Comparison of ENCODE assay signal across 11 cellular contexts in the genomic region with DNA sequence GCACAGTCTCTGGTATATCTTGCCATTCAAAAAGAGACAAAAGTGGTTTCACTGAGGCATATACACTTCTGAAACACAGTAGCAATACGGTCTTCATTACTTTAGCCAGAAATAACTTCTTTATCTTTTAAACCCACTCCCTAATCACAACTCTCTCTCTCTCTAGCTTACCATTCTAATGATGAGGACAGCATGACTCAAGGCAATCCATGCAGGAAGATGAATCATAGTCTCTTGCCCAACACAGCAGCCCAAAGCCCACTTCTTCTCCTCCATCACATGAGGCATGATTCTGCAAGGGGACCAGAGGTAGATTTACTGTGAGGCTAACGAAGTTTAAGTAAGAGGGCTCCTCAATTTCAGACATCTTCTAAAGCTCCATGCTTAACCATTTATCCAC.
DNase-seq lines count a peak whose midpoint lies in the region; ATAC-seq and TF ChIP-seq lines count a peak whose summit lies in the region.
"Had no signal": no experiment of that assay in that cellular context is flagged by ENCODE, and none has a peak within 500 bp of the region (broad histone marks: within the 10 kb centered on the region; RNA-seq: fewer than 3 reads in every experiment).

No MANE protein-coding gene starts in this region.

- H3K27ac ChIP-seq in RWPE1, result no peak overlapping the region
- H3K27ac ChIP-seq: BLaER1, dorsolateral prefrontal cortex had no signal

- H3K4me1 Mint-ChIP-seq in activated CD8-positive, alpha-beta T cell treated with anti-CD3 and anti-CD28 coated beads for 36 hours (ENCODE audit: low read depth), result no peaks in the 10 kb centered on the region
- no peaks in the 10 kb centered on the region for H3K4me1 Mint-ChIP-seq in activated CD8-positive, alpha-beta T cell treated with anti-CD3 and anti-CD28 coated beads, Interleukin-2, amount 10 ng/mL, durations not matched to agents 7 days and 5 days (ENCODE audit: low read depth)
- H3K4me1 Mint-ChIP-seq in stimulated activated memory B cell treated with anti-CD40 and anti-IgM and Interleukin-4, amounts not matched to agents 10 μg/mL and 1 μg/mL and 100 μg/mL, for 72 hours, result no peaks in the 10 kb centered on the region
- H3K4me1 Mint-ChIP-seq: IgD-negative memory B cell had no signal

- no peak overlapping the region for H3K27ac Mint-ChIP-seq in activated CD8-positive, alpha-beta T cell treated with anti-CD3 and anti-CD28 coated beads for 36 hours
- no peak overlapping the region for H3K27ac Mint-ChIP-seq in activated CD8-positive, alpha-beta T cell treated with anti-CD3 and anti-CD28 coated beads, Interleukin-2, amount 10 ng/mL, durations not matched to agents 7 days and 5 days
- H3K27ac Mint-ChIP-seq in stimulated activated memory B cell treated with anti-CD40 and anti-IgM and Interleukin-4, amounts not matched to agents 10 μg/mL and 1 μg/mL and 100 μg/mL, for 72 hours, result no peak overlapping the region
- H3K27ac Mint-ChIP-seq: IgD-negative memory B cell had no signal

- TF ChIP-seq CTCF in activated CD8-positive, alpha-beta T cell treated with anti-CD3 and anti-CD28 coated beads for 36 hours (IDR thresholded peaks at IDR 0.05), result no peak
- no peak for TF ChIP-seq CTCF in RWPE1 (conservative IDR thresholded peaks at IDR 0.05; ENCODE audit: low read depth)

- no peaks in the 10 kb centered on the region for H3K36me3 Mint-ChIP-seq in activated CD8-positive, alpha-beta T cell treated with anti-CD3 and anti-CD28 coated beads for 36 hours (ENCODE audit: low read depth)
- no peaks in the 10 kb centered on the region for H3K36me3 Mint-ChIP-seq in activated CD8-positive, alpha-beta T cell treated with anti-CD3 and anti-CD28 coated beads, Interleukin-2, amount 10 ng/mL, durations not matched to agents 7 days and 5 days (ENCODE audit: low read depth)
- no peaks in the 10 kb centered on the region for H3K36me3 Mint-ChIP-seq in stimulated activated memory B cell treated with anti-CD40 and anti-IgM and Interleukin-4, amounts not matched to agents 10 μg/mL and 1 μg/mL and 100 μg/mL, for 72 hours

- CTCF ChIA-PET in activated CD8-positive, alpha-beta T cell treated with anti-CD3 and anti-CD28 coated beads for 36 hours (lab: Charles Lee), result no interaction called here
- CTCF ChIA-PET in activated CD8-positive, alpha-beta T cell treated with anti-CD3 and anti-CD28 coated beads, Interleukin-2, amount 10 ng/mL, durations not matched to agents 7 days and 5 days (lab: Charles Lee), result no interaction called here
- CTCF ChIA-PET in RWPE1 (lab: Yijun Ruan, JAX), result interaction anchor here (0.6 to 1.0 kb wide), 6 partner anchors 13 to 1839 kb away, joined by 3 to 6 read pairs (median 3); no protein-coding TSS in a partner anchor

- peaks cover 9% of the 10 kb centered on the region for H3K27me3 Mint-ChIP-seq in activated CD8-positive, alpha-beta T cell treated with anti-CD3 and anti-CD28 coated beads for 36 hours
- peaks cover 7% of the 10 kb centered on the region for H3K27me3 Mint-ChIP-seq in activated CD8-positive, alpha-beta T cell treated with anti-CD3 and anti-CD28 coated beads, Interleukin-2, amount 10 ng/mL, durations not matched to agents 7 days and 5 days (ENCODE audit: low read depth)
- H3K27me3 Mint-ChIP-seq in stimulated activated memory B cell treated with anti-CD40 and anti-IgM and Interleukin-4, amounts not matched to agents 10 μg/mL and 1 μg/mL and 100 μg/mL, for 72 hours, result no peaks in the 10 kb centered on the region

- DNase-seq in activated CD8-positive, alpha-beta T cell treated with anti-CD3 and anti-CD28 coated beads for 36 hours, result peak; percentile 7
- DNase-seq in activated CD8-positive, alpha-beta T cell treated with anti-CD3 and anti-CD28 coated beads, Interleukin-2, amount 10 ng/mL, durations not matched to agents 7 days and 5 days, result no peak
- DNase-seq in RWPE1 (ENCODE audit: low spot score) (peak; percentile 96), fibroblast of peridontal ligament (ENCODE audit: extremely low read depth) (peak; percentile 87), stromal cell of bone marrow (ENCODE audit: low read depth) (peak; percentile 79)
- DNase-seq in stimulated activated CD4-positive, alpha-beta T cell treated with anti-CD3 and anti-CD28 coated beads, Interleukin-2, amount 100 ng/mL, for 48 hours, result no peak
- DNase-seq: dorsolateral prefrontal cortex had no signal

- no peak overlapping the region for H3K4me3 Mint-ChIP-seq in activated CD8-positive, alpha-beta T cell treated with anti-CD3 and anti-CD28 coated beads for 36 hours
- H3K4me3 Mint-ChIP-seq in activated CD8-positive, alpha-beta T cell treated with anti-CD3 and anti-CD28 coated beads, Interleukin-2, amount 10 ng/mL, durations not matched to agents 7 days and 5 days, result no peak overlapping the region
- no peak overlapping the region for H3K4me3 Mint-ChIP-seq in stimulated activated memory B cell treated with anti-CD40 and anti-IgM and Interleukin-4, amounts not matched to agents 10 μg/mL and 1 μg/mL and 100 μg/mL, for 72 hours
- H3K4me3 Mint-ChIP-seq: IgD-negative memory B cell had no signal

- intact Hi-C loops in activated CD8-positive, alpha-beta T cell treated with anti-CD3 and anti-CD28 coated beads for 36 hours (cut with micrococcal nuclease), result no loop called here

- H3K9me3 Mint-ChIP-seq in activated CD8-positive, alpha-beta T cell treated with anti-CD3 and anti-CD28 coated beads for 36 hours, result no peaks in the 10 kb centered on the region
- H3K9me3 Mint-ChIP-seq in activated CD8-positive, alpha-beta T cell treated with anti-CD3 and anti-CD28 coated beads, Interleukin-2, amount 10 ng/mL, durations not matched to agents 7 days and 5 days (ENCODE audit: insufficient read depth), result no peaks in the 10 kb centered on the region
- H3K9me3 Mint-ChIP-seq in stimulated activated memory B cell treated with anti-CD40 and anti-IgM and Interleukin-4, amounts not matched to agents 10 μg/mL and 1 μg/mL and 100 μg/mL, for 72 hours, result no peaks in the 10 kb centered on the region

- POLR2A ChIA-PET in activated CD8-positive, alpha-beta T cell treated with anti-CD3 and anti-CD28 coated beads for 36 hours (lab: Charles Lee), result no interaction called here
- POLR2A ChIA-PET in activated CD8-positive, alpha-beta T cell treated with anti-CD3 and anti-CD28 coated beads, Interleukin-2, amount 10 ng/mL, durations not matched to agents 7 days and 5 days (lab: Charles Lee), result no interaction called here
- POLR2A ChIA-PET in RWPE1 (lab: Yijun Ruan, JAX; ENCODE audit: low non-redundant PET), result no interaction called here

- ATAC-seq in activated CD8-positive, alpha-beta T cell treated with anti-CD3 and anti-CD28 coated beads for 36 hours, result peak; percentile 66
- no peak for ATAC-seq in activated CD8-positive, alpha-beta T cell treated with anti-CD3 and anti-CD28 coated beads, Interleukin-2, amount 10 ng/mL, durations not matched to agents 7 days and 5 days
- ATAC-seq in GM21619 (IDR thresholded peaks at IDR 0.05; ENCODE audit: unreplicated experiment), result no peak
- ATAC-seq in stimulated activated memory B cell treated with anti-CD40 and anti-IgM and Interleukin-4, amounts not matched to agents 10 μg/mL and 1 μg/mL and 100 μg/mL, for 72 hours, result no peak

Comparison
In these comparisons a context has a peak if more than half of its experiments do, and no peak if none do; other contexts are left out.
1. DNase-seq: peak in activated CD8-positive, alpha-beta T cell treated with anti-CD3 and anti-CD28 coated beads for 36 hours (single experiment), RWPE1 (single experiment), fibroblast of peridontal ligament (single experiment) and stromal cell of bone marrow (single experiment); none in activated CD8-positive, alpha-beta T cell treated with anti-CD3 and anti-CD28 coated beads, Interleukin-2, amount 10 ng/mL, durations not matched to agents 7 days and 5 days (single experiment) and stimulated activated CD4-positive, alpha-beta T cell treated with anti-CD3 and anti-CD28 coated beads, Interleukin-2, amount 100 ng/mL, for 48 hours (0 of 2).